1 cellular context compared by ENCODE assay signal in the genomic region with DNA sequence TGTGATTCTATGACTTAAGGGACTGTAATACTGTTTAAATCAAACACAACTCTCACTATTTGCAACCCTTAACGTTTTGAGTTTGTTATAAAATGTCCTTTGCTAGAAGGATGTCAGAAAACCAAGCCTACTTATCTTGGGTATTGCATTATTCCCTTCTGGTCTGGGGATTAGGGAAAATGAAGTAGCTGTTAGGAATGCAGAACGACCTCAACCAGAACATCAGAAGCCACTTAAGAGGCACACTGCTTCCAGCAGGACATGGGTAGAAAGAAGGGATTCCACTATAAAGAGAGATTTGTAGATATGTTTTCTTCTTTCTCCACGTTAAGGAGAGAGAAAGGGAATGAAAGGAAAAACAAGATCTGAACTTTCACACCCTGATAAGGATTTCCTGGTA.
TF ChIP-seq lines count a peak whose summit lies in the region.

No MANE protein-coding gene starts in this region.

TF ChIP-seq in GM23338, 12 proteins besides CTCF, POLR2A, EP300 and RAD21 (continued from another document):
- TF ChIP-seq, protein P1, sequence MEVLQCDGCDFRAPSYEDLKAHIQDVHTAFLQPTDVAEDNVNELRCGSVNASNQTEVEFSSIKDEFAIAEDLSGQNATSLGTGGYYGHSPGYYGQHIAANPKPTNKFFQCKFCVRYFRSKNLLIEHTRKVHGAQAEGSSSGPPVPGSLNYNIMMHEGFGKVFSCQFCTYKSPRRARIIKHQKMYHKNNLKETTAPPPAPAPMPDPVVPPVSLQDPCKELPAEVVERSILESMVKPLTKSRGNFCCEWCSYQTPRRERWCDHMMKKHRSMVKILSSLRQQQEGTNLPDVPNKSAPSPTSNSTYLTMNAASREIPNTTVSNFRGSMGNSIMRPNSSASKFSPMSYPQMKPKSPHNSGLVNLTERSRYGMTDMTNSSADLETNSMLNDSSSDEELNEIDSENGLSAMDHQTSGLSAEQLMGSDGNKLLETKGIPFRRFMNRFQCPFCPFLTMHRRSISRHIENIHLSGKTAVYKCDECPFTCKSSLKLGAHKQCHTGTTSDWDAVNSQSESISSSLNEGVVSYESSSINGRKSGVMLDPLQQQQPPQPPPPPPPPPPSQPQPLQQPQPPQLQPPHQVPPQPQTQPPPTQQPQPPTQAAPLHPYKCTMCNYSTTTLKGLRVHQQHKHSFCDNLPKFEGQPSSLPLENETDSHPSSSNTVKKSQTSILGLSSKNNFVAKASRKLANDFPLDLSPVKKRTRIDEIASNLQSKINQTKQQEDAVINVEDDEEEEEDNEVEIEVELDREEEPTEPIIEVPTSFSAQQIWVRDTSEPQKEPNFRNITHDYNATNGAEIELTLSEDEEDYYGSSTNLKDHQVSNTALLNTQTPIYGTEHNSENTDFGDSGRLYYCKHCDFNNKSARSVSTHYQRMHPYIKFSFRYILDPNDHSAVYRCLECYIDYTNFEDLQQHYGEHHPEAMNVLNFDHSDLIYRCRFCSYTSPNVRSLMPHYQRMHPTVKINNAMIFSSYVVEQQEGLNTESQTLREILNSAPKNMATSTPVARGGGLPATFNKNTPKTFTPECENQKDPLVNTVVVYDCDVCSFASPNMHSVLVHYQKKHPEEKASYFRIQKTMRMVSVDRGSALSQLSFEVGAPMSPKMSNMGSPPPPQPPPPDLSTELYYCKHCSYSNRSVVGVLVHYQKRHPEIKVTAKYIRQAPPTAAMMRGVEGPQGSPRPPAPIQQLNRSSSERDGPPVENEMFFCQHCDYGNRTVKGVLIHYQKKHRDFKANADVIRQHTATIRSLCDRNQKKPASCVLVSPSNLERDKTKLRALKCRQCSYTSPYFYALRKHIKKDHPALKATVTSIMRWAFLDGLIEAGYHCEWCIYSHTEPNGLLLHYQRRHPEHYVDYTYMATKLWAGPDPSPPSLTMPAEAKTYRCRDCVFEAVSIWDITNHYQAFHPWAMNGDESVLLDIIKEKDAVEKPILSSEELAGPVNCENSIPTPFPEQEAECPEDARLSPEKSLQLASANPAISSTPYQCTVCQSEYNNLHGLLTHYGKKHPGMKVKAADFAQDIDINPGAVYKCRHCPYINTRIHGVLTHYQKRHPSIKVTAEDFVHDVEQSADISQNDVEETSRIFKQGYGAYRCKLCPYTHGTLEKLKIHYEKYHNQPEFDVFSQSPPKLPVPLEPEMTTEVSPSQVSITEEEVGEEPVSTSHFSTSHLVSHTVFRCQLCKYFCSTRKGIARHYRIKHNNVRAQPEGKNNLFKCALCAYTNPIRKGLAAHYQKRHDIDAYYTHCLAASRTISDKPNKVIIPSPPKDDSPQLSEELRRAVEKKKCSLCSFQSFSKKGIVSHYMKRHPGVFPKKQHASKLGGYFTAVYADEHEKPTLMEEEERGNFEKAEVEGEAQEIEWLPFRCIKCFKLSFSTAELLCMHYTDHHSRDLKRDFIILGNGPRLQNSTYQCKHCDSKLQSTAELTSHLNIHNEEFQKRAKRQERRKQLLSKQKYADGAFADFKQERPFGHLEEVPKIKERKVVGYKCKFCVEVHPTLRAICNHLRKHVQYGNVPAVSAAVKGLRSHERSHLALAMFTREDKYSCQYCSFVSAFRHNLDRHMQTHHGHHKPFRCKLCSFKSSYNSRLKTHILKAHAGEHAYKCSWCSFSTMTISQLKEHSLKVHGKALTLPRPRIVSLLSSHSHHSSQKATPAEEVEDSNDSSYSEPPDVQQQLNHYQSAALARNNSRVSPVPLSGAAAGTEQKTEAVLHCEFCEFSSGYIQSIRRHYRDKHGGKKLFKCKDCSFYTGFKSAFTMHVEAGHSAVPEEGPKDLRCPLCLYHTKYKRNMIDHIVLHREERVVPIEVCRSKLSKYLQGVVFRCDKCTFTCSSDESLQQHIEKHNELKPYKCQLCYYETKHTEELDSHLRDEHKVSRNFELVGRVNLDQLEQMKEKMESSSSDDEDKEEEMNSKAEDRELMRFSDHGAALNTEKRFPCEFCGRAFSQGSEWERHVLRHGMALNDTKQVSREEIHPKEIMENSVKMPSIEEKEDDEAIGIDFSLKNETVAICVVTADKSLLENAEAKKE (CRISPR knock-in tag; IDR thresholded peaks at IDR 0.05) = no peak
- TF ChIP-seq ZNF331 (CRISPR knock-in tag; IDR thresholded peaks at IDR 0.05; ENCODE audit: low read depth) (no peak), EZH2phosphoT487 (IDR thresholded peaks at IDR 0.05; ENCODE audit: unreplicated experiment) (no peak)
